Comparison of ENCODE assay signal across 9 cellular contexts in genomic region chr10:131981429-131982184, GRCh38. TPM values are rescaled to one million over a fixed set of nuclear protein-coding genes. Genes with fewer than 3 reads are reported as not detected.
DNase-seq lines count a peak whose midpoint lies in the region; ATAC-seq, FAIRE-seq and TF ChIP-seq lines count a peak whose summit lies in the region.
"Had no signal": no experiment of that assay in that cellular context is flagged by ENCODE, and none has a peak within 500 bp of the region (broad histone marks: within the 10 kb centered on the region; RNA-seq: fewer than 3 reads in every experiment).

BNIP3 (minus strand) TSS chr10:131981923; CDS start chr10:131981806, 117 bp downstream.

- CTCF ChIA-PET in HepG2 (lab: Yijun Ruan, JAX; ENCODE audit: low intra/inter-chr PET ratio, low total read pairs) = no interaction called here

- H3K27me3 ChIP-seq in HepG2 (ENCODE audit: control insufficient read depth in 1 of 2, insufficient read depth in 2 of 2, low read length in 2 of 2) = no peaks in the 10 kb centered on the region; a peak in 1 of 5 replicates

- H3K36me3 ChIP-seq in HepG2 (replicated peaks in 1 of 2; ENCODE audit: control insufficient read depth in 1 of 2, insufficient read depth in 2 of 2, low read length in 2 of 2) = peaks cover 3 to 8% of the 10 kb centered on the region in 2 experiments; a peak in 3 of 5 replicates

- H3K9me3 Mint-ChIP-seq in dendritic cell treated with granulocyte-macrophage colony-stimulating factor and Interleukin-4, amounts not matched to agents 40 ng/mL and 50 ng/mL, for 4 days = no peaks in the 10 kb centered on the region

- peaks cover 43% of the 10 kb centered on the region for H4K20me1 ChIP-seq in HepG2 (ENCODE audit: insufficient read depth, low read length)

- peaks cover 53% of the 10 kb centered on the region for H3K4me1 ChIP-seq in HepG2 (ENCODE audit: insufficient read depth, low read length)

- in situ Hi-C loops in HepG2 (cut with HindIII; ENCODE audit: extremely low pct_ligation_motif_present, low pct_unique_long_range_greater_than_20kb) = no loop called here

- WGBS in HepG2 (ENCODE audit: low lambda C conversion rate) = 0% methylated on average over 2 of the region's 100 CpGs

- peaks cover 50% of the 10 kb centered on the region for H3K79me2 ChIP-seq in HepG2 (ENCODE audit: insufficient read depth, low read length)

- peak within 1 kb of the TSS; percentile 64 for H3K27ac ChIP-seq in HepG2 (ENCODE audit: extremely low read length, insufficient read depth, low read length)

- H3K9ac ChIP-seq in HepG2 (ENCODE audit: insufficient read depth, low read depth, low read length) = peak within 1 kb of the TSS; percentile 91

- 0 out of 2 replicates have a peak, but pooled peaks have one; percentile 6 for TF ChIP-seq RAD21 in HepG2 (CRISPR knock-in tag; IDR thresholded peaks at IDR 0.05)

- no peak for FAIRE-seq in HepG2 (lab: Jason Lieb, UNC)
- FAIRE-seq: TTC549 had no signal

- peak within 1 kb of the TSS; percentile 92 for H3K4me3 Mint-ChIP-seq in dendritic cell treated with granulocyte-macrophage colony-stimulating factor and Interleukin-4, amounts not matched to agents 40 ng/mL and 50 ng/mL, for 4 days

- H3K36me3 Mint-ChIP-seq in dendritic cell treated with granulocyte-macrophage colony-stimulating factor and Interleukin-4, amounts not matched to agents 40 ng/mL and 50 ng/mL, for 4 days (ENCODE audit: low read depth) = peaks cover 29% of the 10 kb centered on the region

- no peak within 1 kb of the TSS for H2AFZ ChIP-seq in HepG2 (ENCODE audit: low read length)

- TF ChIP-seq CTCF in AG09319 (IDR thresholded peaks at IDR 0.05; ENCODE audit: low read depth, low read length) (0 out of 2 replicates have a peak, but pooled peaks have one; percentile 1), HepG2 (CRISPR knock-in tag; IDR thresholded peaks at IDR 0.05) (no peak)

- peak; percentile 89 for ATAC-seq in GM18907 (IDR thresholded peaks at IDR 0.05; ENCODE audit: unreplicated experiment)
- peak; percentile 87 for ATAC-seq in HG03139 (IDR thresholded peaks at IDR 0.05; ENCODE audit: unreplicated experiment)
- peak; percentile 87 for ATAC-seq in HepG2

- H3K27ac Mint-ChIP-seq in dendritic cell treated with granulocyte-macrophage colony-stimulating factor and Interleukin-4, amounts not matched to agents 40 ng/mL and 50 ng/mL, for 4 days = peak within 1 kb of the TSS; percentile 87

- peak within 1 kb of the TSS; percentile 91 for H3K4me2 ChIP-seq in HepG2 (ENCODE audit: low read depth, low read length)

- peaks cover 37% of the 10 kb centered on the region for H3K4me1 Mint-ChIP-seq in dendritic cell treated with granulocyte-macrophage colony-stimulating factor and Interleukin-4, amounts not matched to agents 40 ng/mL and 50 ng/mL, for 4 days (ENCODE audit: low read depth)

- H3K27me3 Mint-ChIP-seq in dendritic cell treated with granulocyte-macrophage colony-stimulating factor and Interleukin-4, amounts not matched to agents 40 ng/mL and 50 ng/mL, for 4 days = peaks cover 68% of the 10 kb centered on the region

- POLR2A ChIA-PET in HepG2 (lab: Yijun Ruan, JAX) = interaction anchor here (0.7 to 4.3 kb wide), 10 partner anchors 10 to 90 kb away, joined by 3 to 49 read pairs (median 5); partner anchors contain the start of genes JAKMIP3 and PPP2R2D

- intact Hi-C loops in dendritic cell treated with granulocyte-macrophage colony-stimulating factor and Interleukin-4, amounts not matched to agents 40 ng/mL and 50 ng/mL, for 4 days (cut with micrococcal nuclease) = loop anchor here (1.0 kb wide), 1 partner anchor 80 kb away; the partner anchor contains the start of gene PPP2R2D
- intact Hi-C loops in HepG2 (cut with micrococcal nuclease; ENCODE audit: unreplicated experiment) = loop anchor here (2.0 kb wide), 1 partner anchor 15 kb away; no protein-coding TSS in a partner anchor

- peak; percentile 82 to 93 for TF ChIP-seq POLR2A in HepG2 (IDR thresholded peaks at IDR 0.05; ENCODE audit: insufficient read depth in 1 of 2, low read depth in 2 of 2, low read length in 2 of 2)

- H3K9me3 ChIP-seq in HepG2 (ENCODE audit: low read length) = no peaks in the 10 kb centered on the region

- DNase-seq in AG09319 (ENCODE audit: extremely low read depth, low read depth) (peak; percentile 90), NCI-H510A (lab: John Stamatoyannopoulos, UW) (peak; percentile 81), HepG2 (ENCODE audit: low spot score) (peak; percentile 88)
- DNase-seq in activated CD4-positive, alpha-beta T cell treated with anti-CD3 and anti-CD28 coated beads, Interleukin-2, amount 50 U/mL, for 4 hours = peak; percentile 89 to 90
- peak; percentile 96 for DNase-seq in stimulated activated CD4-positive, alpha-beta T cell treated with anti-CD3 and anti-CD28 coated beads, Interleukin-2, amount 100 ng/mL, for 48 hours

- TF ChIP-seq EP300 in HepG2 (IDR thresholded peaks at IDR 0.05; ENCODE audit: low read depth in 2 of 2, low read length in 2 of 2) (peak in 1 of 2 experiments; percentile 8; a peak in 1 of 4 replicates), HepG2 (CRISPR knock-in tag; IDR thresholded peaks at IDR 0.05; ENCODE audit: borderline replicate concordance) (no peak)

- no TSS peak for BruUV-seq in HepG2 (replicated peaks; lab: Mats Ljungman, UMichigan)

- peak within 1 kb of the TSS; percentile 88 to 98 (median 91) for H3K4me3 ChIP-seq in HepG2 (replicated peaks in 1 of 3; ENCODE audit: insufficient read depth in 1 of 3, low read depth in 2 of 3, low read length in 3 of 3)

TF ChIP-seq in HepG2, 621 proteins besides CTCF, POLR2A, EP300 and RAD21 (continues in another document):
- TF ChIP-seq SAFB2 (CRISPR knock-in tag; IDR thresholded peaks at IDR 0.05; ENCODE audit: borderline replicate concordance, low read depth) (peak; percentile 31; the same call in 1 of the 2 replicates), KDM4B (CRISPR knock-in tag; IDR thresholded peaks at IDR 0.05) (peak; percentile 19; the same call in 1 of the 2 replicates), ZNF709 (CRISPR knock-in tag; IDR thresholded peaks at IDR 0.05) (0 out of 2 replicates have a peak, but pooled peaks have one; percentile 69), BRCA1 (CRISPR knock-in tag; IDR thresholded peaks at IDR 0.05) (peak; percentile 69; the same call in 1 of the 2 replicates), AKAP8 (CRISPR knock-in tag; IDR thresholded peaks at IDR 0.05) (peak; percentile 89; the same call in 1 of the 2 replicates), ZNF883 (CRISPR knock-in tag; IDR thresholded peaks at IDR 0.05; ENCODE audit: not compliant biosample characterization) (peak; percentile 91), CBFB (CRISPR knock-in tag; IDR thresholded peaks at IDR 0.05) (0 out of 2 replicates have a peak, but pooled peaks have one; percentile 47)

RNA-seq across cellular contexts. Expression of gene BNIP3, which starts in this region (rescaled TPM):
- 73.7 and 86.7 TPM in 2 replicates for total RNA-seq in HepG2 (2016; rRNA removed; fragmentation: Illumina TruSeq; extraction: Trizol)
- 57.4 and 60.2 TPM in 2 replicates for total RNA-seq in HepG2 (2016; cell fraction: cytosol; rRNA removed; fragmentation: Illumina TruSeq; extraction: Trizol; ENCODE audit: low read depth)
- total RNA-seq in HepG2 (2016; cell fraction: insoluble cytoplasmic fraction; rRNA removed; fragmentation: Illumina TruSeq; extraction: Trizol) = 71.8 and 94.2 TPM in 2 replicates
- 64.9 and 67.4 TPM in 2 replicates for total RNA-seq in HepG2 (2016; cell fraction: membrane; rRNA removed; fragmentation: Illumina TruSeq; extraction: Trizol)
- 26.3 and 33.7 TPM in 2 replicates for total RNA-seq in HepG2 (2016; cell fraction: nucleus; rRNA removed; fragmentation: Illumina TruSeq; extraction: Trizol)
- polyA plus RNA-seq in HepG2 (2011; rRNA removed) = 170 and 223 TPM in 2 replicates
- polyA plus RNA-seq in HepG2 (2011; cell fraction: cytosol; rRNA removed) = 338 and 339 TPM in 2 replicates
- polyA plus RNA-seq in HepG2 (2011; cell fraction: nucleus; rRNA removed) = 163 and 165 TPM in 2 replicates
- polyA plus RNA-seq in HepG2 (2012) = 188 and 302 TPM in 2 replicates
- 70.8 and 79.0 TPM in 2 replicates for polyA plus RNA-seq in HepG2 (2016; cell fraction: cytosol; fragmentation: Illumina TruSeq; extraction: Trizol; ENCODE audit: low read depth)
- 107 and 108 TPM in 2 replicates for polyA plus RNA-seq in HepG2 (2016; cell fraction: insoluble cytoplasmic fraction; fragmentation: Illumina TruSeq; extraction: Trizol; ENCODE audit: low read depth)
- 59.2 and 59.3 TPM in 2 replicates for polyA plus RNA-seq in HepG2 (2016; cell fraction: membrane; fragmentation: Illumina TruSeq; extraction: Trizol; ENCODE audit: low read depth)
- polyA plus RNA-seq in HepG2 (2016; cell fraction: nucleus; fragmentation: Illumina TruSeq; extraction: Trizol; ENCODE audit: insufficient read depth, low read depth) = 56.7 and 59.3 TPM in 2 replicates
- polyA minus RNA-seq in HepG2 (2011; rRNA and poly(A)+ RNA removed; ENCODE audit: low replicate concordance) = 13.5 and 140 TPM in 2 replicates
- 117 and 136 TPM in 2 replicates for polyA minus RNA-seq in HepG2 (2011; cell fraction: cytosol; rRNA and poly(A)+ RNA removed)
- 54.7 and 62.3 TPM in 2 replicates for polyA minus RNA-seq in HepG2 (2011; cell fraction: nucleus; rRNA and poly(A)+ RNA removed)

Comparison
In these comparisons a context has a peak if more than half of its experiments do, and no peak if none do; other contexts are left out.
1. Peak in every context shown above with its lines: DNase-seq, ATAC-seq, H3K4me3 ChIP-seq and H3K27ac ChIP-seq.